Comparison of ENCODE assay signal across 8 cellular contexts in genomic region chr1:65958561-65959350, GRCh38.
A peak's percentile ranks its signal among the peaks of the same experiment; 100 is the strongest.
DNase-seq lines count a peak whose midpoint lies in the region; ATAC-seq and TF ChIP-seq lines count a peak whose summit lies in the region.

No MANE protein-coding gene starts in this region.

- H3K9me3 Mint-ChIP-seq in activated naive CD4-positive, alpha-beta T cell treated with anti-CD3 and anti-CD28 coated beads for 36 hours: no peaks in the 10 kb centered on the region
- no peaks in the 10 kb centered on the region for H3K9me3 Mint-ChIP-seq in activated naive CD4-positive, alpha-beta T cell treated with anti-CD3 and anti-CD28 coated beads, Interleukin-2, amount 10 ng/mL, durations not matched to agents 7 days and 5 days
- H3K9me3 Mint-ChIP-seq in neural crest cell: no peaks in the 10 kb centered on the region

- H3K36me3 Mint-ChIP-seq in activated naive CD4-positive, alpha-beta T cell treated with anti-CD3 and anti-CD28 coated beads for 36 hours (ENCODE audit: low read depth): no peaks in the 10 kb centered on the region
- H3K36me3 Mint-ChIP-seq in activated naive CD4-positive, alpha-beta T cell treated with anti-CD3 and anti-CD28 coated beads, Interleukin-2, amount 10 ng/mL, durations not matched to agents 7 days and 5 days: no peaks in the 10 kb centered on the region
- H3K36me3 Mint-ChIP-seq in T-helper 17 cell (ENCODE audit: low read depth): no peaks in the 10 kb centered on the region
- no peaks in the 10 kb centered on the region for H3K36me3 Mint-ChIP-seq in neural crest cell (ENCODE audit: low read depth)

- no peaks in the 10 kb centered on the region for H3K9me2 ChIP-seq in GM23248 (ENCODE audit: insufficient read depth)

- no peak overlapping the region for H3K27ac ChIP-seq in GM23248
- no peak overlapping the region for H3K27ac ChIP-seq in esophagus muscularis mucosa (replicated peaks in 1 of 4)

- H3K27me3 ChIP-seq in GM23248 (replicated peaks; ENCODE audit: insufficient read depth): no peaks in the 10 kb centered on the region
- H3K27me3 ChIP-seq in esophagus muscularis mucosa: no peaks in the 10 kb centered on the region

- TF ChIP-seq CTCF in esophagus muscularis mucosa (IDR thresholded peaks at IDR 0.05) (peak; percentile 60 to 75 (median 68)), neural crest cell (conservative IDR thresholded peaks at IDR 0.05) (peak; percentile 89)

- no peak overlapping the region for H3K4me3 Mint-ChIP-seq in activated naive CD4-positive, alpha-beta T cell treated with anti-CD3 and anti-CD28 coated beads for 36 hours
- no peak overlapping the region for H3K4me3 Mint-ChIP-seq in activated naive CD4-positive, alpha-beta T cell treated with anti-CD3 and anti-CD28 coated beads, Interleukin-2, amount 10 ng/mL, durations not matched to agents 7 days and 5 days
- H3K4me3 Mint-ChIP-seq in T-helper 17 cell (no peak overlapping the region), neural crest cell (no peak overlapping the region)

- no peaks in the 10 kb centered on the region for H3F3A ChIP-seq in GM23248 (ENCODE audit: insufficient read depth)

- H3K4me3 ChIP-seq in GM23248 (no peak overlapping the region), esophagus muscularis mucosa (no peak overlapping the region)

- ATAC-seq in T-helper 17 cell: peak; percentile 64

- no peak overlapping the region for H2AFZ ChIP-seq in GM23248

- H3K4me1 Mint-ChIP-seq in activated naive CD4-positive, alpha-beta T cell treated with anti-CD3 and anti-CD28 coated beads for 36 hours (ENCODE audit: low read depth): no peaks in the 10 kb centered on the region
- H3K4me1 Mint-ChIP-seq in activated naive CD4-positive, alpha-beta T cell treated with anti-CD3 and anti-CD28 coated beads, Interleukin-2, amount 10 ng/mL, durations not matched to agents 7 days and 5 days: peaks cover 6% of the 10 kb centered on the region
- H3K4me1 Mint-ChIP-seq in T-helper 17 cell: peaks cover 2% of the 10 kb centered on the region
- peaks cover 39% of the 10 kb centered on the region for H3K4me1 Mint-ChIP-seq in neural crest cell

- 55 to 58% methylated on average over 12 of the region's 12 CpGs for WGBS in GM23248 (ENCODE audit: low coverage in 1 of 2, low lambda C conversion rate in 2 of 2, missing lambda C conversion rate in 2 of 2), 2 experiments
- WGBS in esophagus muscularis mucosa: 53% methylated on average over 12 of the region's 12 CpGs

- H3K27me3 Mint-ChIP-seq in activated naive CD4-positive, alpha-beta T cell treated with anti-CD3 and anti-CD28 coated beads for 36 hours (ENCODE audit: low read depth): no peaks in the 10 kb centered on the region
- H3K27me3 Mint-ChIP-seq in activated naive CD4-positive, alpha-beta T cell treated with anti-CD3 and anti-CD28 coated beads, Interleukin-2, amount 10 ng/mL, durations not matched to agents 7 days and 5 days: no peaks in the 10 kb centered on the region
- H3K27me3 Mint-ChIP-seq in T-helper 17 cell: no peaks in the 10 kb centered on the region
- no peaks in the 10 kb centered on the region for H3K27me3 Mint-ChIP-seq in neural crest cell (ENCODE audit: low read depth)

- in situ Hi-C loops in GM23248 (cut with MboI): loop anchor here (25.0 kb wide), 1 partner anchor 779 kb away; no protein-coding TSS in a partner anchor

- DNase-seq in activated naive CD4-positive, alpha-beta T cell treated with anti-CD3 and anti-CD28 coated beads for 36 hours: peak; percentile 27
- no peak for DNase-seq in activated naive CD4-positive, alpha-beta T cell treated with anti-CD3 and anti-CD28 coated beads, Interleukin-2, amount 10 ng/mL, durations not matched to agents 7 days and 5 days
- DNase-seq in GM23248 (peak; percentile 68), NAMALWA (ENCODE audit: low spot score) (peak; percentile 78), T-helper 17 cell (peak in 1 of 3 donors; percentile 11), esophagus muscularis mucosa (ENCODE audit: extremely low spot score) (no peak), neural crest cell (ENCODE audit: low read depth, low spot score) (peak; percentile 18), GDM1 (lab: John Stamatoyannopoulos, UW) (no peak)

- no peaks in the 10 kb centered on the region for H3K9me3 ChIP-seq in GM23248 (ENCODE audit: low read depth)
- H3K9me3 ChIP-seq in T-helper 17 cell (ENCODE audit: control insufficient read depth, low read length, poor library complexity, severe bottlenecking): no peaks in the 10 kb centered on the region
- no peaks in the 10 kb centered on the region for H3K9me3 ChIP-seq in esophagus muscularis mucosa

- H3K27ac Mint-ChIP-seq in activated naive CD4-positive, alpha-beta T cell treated with anti-CD3 and anti-CD28 coated beads for 36 hours: no peak overlapping the region
- no peak overlapping the region for H3K27ac Mint-ChIP-seq in activated naive CD4-positive, alpha-beta T cell treated with anti-CD3 and anti-CD28 coated beads, Interleukin-2, amount 10 ng/mL, durations not matched to agents 7 days and 5 days
- H3K27ac Mint-ChIP-seq in T-helper 17 cell: no peak overlapping the region
- H3K27ac Mint-ChIP-seq in neural crest cell (ENCODE audit: unreplicated experiment): no peak overlapping the region

- intact Hi-C loops in activated naive CD4-positive, alpha-beta T cell treated with anti-CD3 and anti-CD28 coated beads for 36 hours (cut with micrococcal nuclease): loop anchor here (1.0 to 10.0 kb wide), 9 partner anchors 241 to 1544 kb away; no protein-coding TSS in a partner anchor
- intact Hi-C loops in esophagus muscularis mucosa (cut with DNase I): loop anchor here (1.0 to 5.0 kb wide), 2 partner anchors 284 to 489 kb away; no protein-coding TSS in a partner anchor

- no peaks in the 10 kb centered on the region for H3K79me2 ChIP-seq in GM23248 (ENCODE audit: insufficient read depth)

- no peak for TF ChIP-seq POLR2A in esophagus muscularis mucosa (IDR thresholded peaks at IDR 0.05; ENCODE audit: low read depth)

- H3K4me1 ChIP-seq in GM23248 (ENCODE audit: insufficient read depth) (no peaks in the 10 kb centered on the region), esophagus muscularis mucosa (no peaks in the 10 kb centered on the region)

- CTCF ChIA-PET in activated naive CD4-positive, alpha-beta T cell treated with anti-CD3 and anti-CD28 coated beads for 36 hours (lab: Charles Lee): interaction anchor here (0.6 to 6.4 kb wide), 16 partner anchors 9 to 488 kb away, joined by 3 to 171 read pairs (median 4); no protein-coding TSS in a partner anchor
- CTCF ChIA-PET in activated naive CD4-positive, alpha-beta T cell treated with anti-CD3 and anti-CD28 coated beads, Interleukin-2, amount 10 ng/mL, durations not matched to agents 7 days and 5 days (lab: Charles Lee): interaction anchor here (0.6 to 12.1 kb wide), 11 partner anchors 13 to 545 kb away, joined by 3 to 306 read pairs (median 4); no protein-coding TSS in a partner anchor

- no peak for TF ChIP-seq EP300 in esophagus muscularis mucosa (IDR thresholded peaks at IDR 0.05)

- H3K36me3 ChIP-seq in GM23248 (ENCODE audit: low read depth): no peaks in the 10 kb centered on the region
- no peaks in the 10 kb centered on the region for H3K36me3 ChIP-seq in esophagus muscularis mucosa

- no peak overlapping the region for H3K4me2 ChIP-seq in GM23248 (ENCODE audit: unreplicated experiment)

- no peak overlapping the region for H3K9ac ChIP-seq in GM23248

- H4K20me1 ChIP-seq in GM23248 (ENCODE audit: insufficient read depth): no peaks in the 10 kb centered on the region

Comparison
In these comparisons a context has a peak if more than half of its experiments do, and no peak if none do; other contexts are left out.
1. DNase-seq: peak in activated naive CD4-positive, alpha-beta T cell treated with anti-CD3 and anti-CD28 coated beads for 36 hours (single experiment), GM23248 (single experiment), NAMALWA (single experiment) and neural crest cell (single experiment); none in activated naive CD4-positive, alpha-beta T cell treated with anti-CD3 and anti-CD28 coated beads, Interleukin-2, amount 10 ng/mL, durations not matched to agents 7 days and 5 days (single experiment), esophagus muscularis mucosa (single experiment) and GDM1 (single experiment).